ENCODE assay signal across 1 cellular context in genomic region chr15:26662226-26662750, GRCh38.
TF ChIP-seq lines count a peak whose summit lies in the region.

No MANE protein-coding gene starts in this region.

TF ChIP-seq in A549, 52 proteins besides CTCF, POLR2A, EP300 and RAD21 (continued from another document):
- no peak for TF ChIP-seq PBX3 (IDR thresholded peaks at IDR 0.05)
